ENCODE assay signal across 11 cellular contexts in genomic region chr2:231013820-231014219, GRCh38. TPM values are rescaled to one million over a fixed set of nuclear protein-coding genes. Genes with fewer than 3 reads are reported as not detected.
"Had no signal": no experiment of that assay in that cellular context is flagged by ENCODE, and none has a peak within 500 bp of the region (broad histone marks: within the 10 kb centered on the region; RNA-seq: fewer than 3 reads in every experiment).

No MANE protein-coding gene starts in this region.

- H3K27ac Mint-ChIP-seq: HFFc6, IgD-negative memory B cell had no signal

- H3K4me3 Mint-ChIP-seq: HFFc6, IgD-negative memory B cell had no signal

- H3K36me3 Mint-ChIP-seq: IgD-negative memory B cell had no signal

- H3K4me3 ChIP-seq: HAP-1 had no signal

- H3K4me1 Mint-ChIP-seq: IgD-negative memory B cell had no signal

- H3K9me3 Mint-ChIP-seq: HFFc6, IgD-negative memory B cell had no signal

- H3K9me3 ChIP-seq: HAP-1 had no signal

- ATAC-seq: HCT116, HepG2 had no signal

- H3K36me3 ChIP-seq: HAP-1 had no signal

- H3K4me1 ChIP-seq: HAP-1 had no signal

- DNase-seq: GOT3, H7, HFFc6, KBM-7 had no signal

- H3K27ac ChIP-seq: HL-60 had no signal

RNA-seq across cellular contexts. Expression of gene SPATA3, which starts 17.9 kb away (rescaled TPM):
- total RNA-seq: H4, H7, HepG2, HFFc6, HT1080 had no signal
- polyA plus RNA-seq: HepG2, IgD-negative memory B cell had no signal

RNA-seq across cellular contexts. Expression of gene C2orf72, which starts 23.5 kb away (rescaled TPM):
- total RNA-seq: HFFc6 had no signal
- polyA plus RNA-seq: IgD-negative memory B cell had no signal
